3 cellular contexts compared by ENCODE assay signal in the genomic region with DNA sequence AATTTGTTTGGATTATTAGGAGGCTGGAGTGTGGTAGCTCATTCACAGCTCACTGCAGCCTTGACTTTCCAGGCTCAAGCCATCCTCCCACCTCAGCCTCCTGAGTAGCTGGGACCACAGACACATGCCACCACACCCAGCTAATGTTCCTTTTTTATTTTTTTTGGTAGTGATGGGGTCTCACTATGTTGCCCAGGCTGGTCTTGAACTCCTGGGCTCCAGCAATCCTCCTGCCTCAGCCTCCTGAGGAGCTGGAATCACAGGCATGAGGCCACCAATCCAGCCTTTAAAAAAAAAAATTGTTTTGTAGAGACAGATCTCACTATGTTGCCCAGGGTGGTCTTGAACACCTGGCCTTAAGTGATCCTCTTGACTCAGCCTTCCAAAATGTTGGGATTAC.
TF ChIP-seq lines count a peak whose summit lies in the region.

No MANE protein-coding gene starts in this region.

TF ChIP-seq in HEK293, 187 proteins besides CTCF, POLR2A, EP300 and RAD21:
- TF ChIP-seq ZNF121 (tag by site-specific recombination; IDR thresholded peaks at IDR 0.05) = peak; percentile 55; the same call in 1 of the 2 replicates

TF ChIP-seq in WTC11, 78 proteins besides CTCF, POLR2A, EP300 and RAD21:
- peak; percentile 53; the same call in 1 of the 2 replicates for TF ChIP-seq ZNF121 (CRISPR knock-in tag; IDR thresholded peaks at IDR 0.05)

TF ChIP-seq in K562, 482 proteins besides CTCF, POLR2A, EP300 and RAD21:
- peak; percentile 57 for TF ChIP-seq ZNF121 (CRISPR knock-in tag; conservative IDR thresholded peaks at IDR 0.05)
